In the genomic region with DNA sequence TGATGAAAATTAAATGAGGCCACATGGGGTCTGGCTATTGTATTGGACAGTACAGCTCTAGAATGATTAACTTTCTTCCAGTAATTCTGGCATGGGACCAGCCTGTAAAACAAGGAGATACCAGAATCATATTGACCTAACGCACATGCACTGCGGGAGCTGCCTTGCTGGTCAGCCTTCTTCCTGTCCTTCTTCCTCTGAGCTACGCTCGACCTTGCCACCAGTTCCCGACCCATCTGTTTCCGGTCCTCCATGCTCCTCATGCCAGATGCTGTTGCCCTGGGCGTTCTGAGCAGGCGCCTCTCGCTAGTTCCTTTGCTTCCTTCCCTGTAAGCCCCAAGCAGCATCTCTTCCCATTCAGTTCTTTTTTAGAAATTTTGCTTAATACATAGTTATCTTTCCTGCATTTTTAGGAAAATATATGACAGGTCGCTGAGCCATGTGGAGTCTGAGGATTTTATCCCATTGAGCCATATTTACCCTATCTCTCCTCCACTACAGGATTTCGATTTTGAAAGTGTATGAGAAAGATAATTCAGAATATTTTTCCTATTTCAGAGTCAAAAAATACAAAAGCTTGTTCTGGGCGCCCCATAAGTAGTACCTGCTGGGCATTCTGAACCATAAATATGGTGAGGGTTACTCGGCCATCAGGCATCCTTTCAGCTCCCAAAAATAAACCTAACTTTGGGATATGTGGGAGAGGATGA, we compare ENCODE assay signal across 8 cellular contexts. TPM values are rescaled to one million over a fixed set of nuclear protein-coding genes. Genes with fewer than 3 reads are reported as not detected.
DNase-seq lines count a peak whose midpoint lies in the region; ATAC-seq and TF ChIP-seq lines count a peak whose summit lies in the region.

No MANE protein-coding gene starts in this region.

- no peak for TF ChIP-seq CTCF in esophagus muscularis mucosa (IDR thresholded peaks at IDR 0.05)
- no peak for TF ChIP-seq CTCF in neural crest cell (conservative IDR thresholded peaks at IDR 0.05)

- no peak for TF ChIP-seq POLR2A in esophagus muscularis mucosa (IDR thresholded peaks at IDR 0.05; ENCODE audit: low read depth)

- intact Hi-C loops in esophagus muscularis mucosa (cut with DNase I), result no loop called here

- H3K9me3 Mint-ChIP-seq in CD4-positive, CD25-positive, alpha-beta regulatory T cell, result peaks cover 0 to 2% (median 0%) of the 10 kb centered on the region in 7 donors
- H3K9me3 Mint-ChIP-seq in neural crest cell, result no peaks in the 10 kb centered on the region

- H3K4me3 ChIP-seq in CD4-positive, CD25-positive, alpha-beta regulatory T cell (ENCODE audit: low read depth, low read length), result peak overlapping the region; percentile 63
- peak overlapping the region; percentile 23 to 42 (median 36) for H3K4me3 ChIP-seq in esophagus muscularis mucosa

- H3K27ac Mint-ChIP-seq in CD4-positive, CD25-positive, alpha-beta regulatory T cell, result peak overlapping the region in 1 of 3 donors; percentile 33
- H3K27ac Mint-ChIP-seq in neural crest cell (ENCODE audit: unreplicated experiment), result peak overlapping the region; percentile 81

- DNase-seq in CD4-positive, CD25-positive, alpha-beta regulatory T cell, result no peak
- DNase-seq in Kasumi-1 (lab: John Stamatoyannopoulos, UW) (peak; percentile 9 to 41), esophagus muscularis mucosa (ENCODE audit: extremely low spot score) (no peak), neural crest cell (ENCODE audit: low read depth, low spot score) (no peak), NCI-H526 (lab: John Stamatoyannopoulos, UW) (no peak), SIG-M5 treated with dmso at 0.1 percent for 504 hours (lab: John Stamatoyannopoulos, UW; ENCODE audit: unreplicated experiment) (no peak), NCI-H345 treated with DMSO at 0.1 percent for 48 hours (lab: John Stamatoyannopoulos, UW; ENCODE audit: unreplicated experiment) (no peak), activated gamma-delta T cell treated with Interleukin-2 at 50 U/mL for 16 hours (no peak)

- H3K36me3 Mint-ChIP-seq in CD4-positive, CD25-positive, alpha-beta regulatory T cell, result no peaks in the 10 kb centered on the region
- H3K36me3 Mint-ChIP-seq in neural crest cell (ENCODE audit: low read depth), result peaks cover 12% of the 10 kb centered on the region

- peaks cover 22% of the 10 kb centered on the region for H3K27me3 Mint-ChIP-seq in CD4-positive, CD25-positive, alpha-beta regulatory T cell
- H3K27me3 Mint-ChIP-seq in neural crest cell (ENCODE audit: low read depth), result no peaks in the 10 kb centered on the region

- no peak for TF ChIP-seq EP300 in esophagus muscularis mucosa (IDR thresholded peaks at IDR 0.05)

- peaks cover 7% of the 10 kb centered on the region for H3K4me1 ChIP-seq in CD4-positive, CD25-positive, alpha-beta regulatory T cell (ENCODE audit: control insufficient read depth, insufficient read depth, low read length, poor library complexity, severe bottlenecking)
- H3K4me1 ChIP-seq in esophagus muscularis mucosa, result peaks cover 34 to 40% (median 36%) of the 10 kb centered on the region in 4 donors

- H3K27ac ChIP-seq in CD4-positive, CD25-positive, alpha-beta regulatory T cell (ENCODE audit: insufficient read depth, low read length, poor library complexity, severe bottlenecking), result no peak overlapping the region
- H3K27ac ChIP-seq in esophagus muscularis mucosa (replicated peaks in 1 of 4), result peak overlapping the region; percentile 23 to 73 (median 50)

- H3K27me3 ChIP-seq in CD4-positive, CD25-positive, alpha-beta regulatory T cell (ENCODE audit: control insufficient read depth, insufficient read depth, low read length), result peaks cover 5% of the 10 kb centered on the region
- H3K27me3 ChIP-seq in esophagus muscularis mucosa, result no peaks in the 10 kb centered on the region

- H3K9me3 ChIP-seq in CD4-positive, CD25-positive, alpha-beta regulatory T cell (ENCODE audit: control insufficient read depth in 2 of 2, low read length in 2 of 2), result no peaks in the 10 kb centered on the region
- H3K9me3 ChIP-seq in esophagus muscularis mucosa, result no peaks in the 10 kb centered on the region

- 65% methylated on average over 13 of the region's 13 CpGs for WGBS in esophagus muscularis mucosa

- H3K36me3 ChIP-seq in CD4-positive, CD25-positive, alpha-beta regulatory T cell (ENCODE audit: control insufficient read depth, insufficient read depth, low read length), result no peaks in the 10 kb centered on the region
- H3K36me3 ChIP-seq in esophagus muscularis mucosa, result no peaks in the 10 kb centered on the region

- peaks cover 0 to 31% (median 15%) of the 10 kb centered on the region in 4 donors for H3K4me1 Mint-ChIP-seq in CD4-positive, CD25-positive, alpha-beta regulatory T cell
- H3K4me1 Mint-ChIP-seq in neural crest cell, result peaks cover 45% of the 10 kb centered on the region

- no peak for ATAC-seq in CD4-positive, CD25-positive, alpha-beta regulatory T cell (ENCODE audit: low read depth in 2 of 2)

- H3K4me3 Mint-ChIP-seq in CD4-positive, CD25-positive, alpha-beta regulatory T cell, result peak overlapping the region in 2 of 4 donors; percentile 38 to 60
- H3K4me3 Mint-ChIP-seq in neural crest cell, result peak overlapping the region; percentile 27

RNA-seq across cellular contexts. Expression of gene TNFRSF19, which starts 38.6 kb away (rescaled TPM):
- total RNA-seq in CD4-positive, CD25-positive, alpha-beta regulatory T cell, result 1.4 TPM
- 1 to 10 TPM; 1.3 to 5.6 (median 2.2) TPM for polyA plus RNA-seq in CD4-positive, CD25-positive, alpha-beta regulatory T cell
- 1 to 10 TPM; 3.2 to 5.6 (median 5.0) TPM for total RNA-seq in esophagus muscularis mucosa
- 74.8 and 76.1 TPM in 2 replicates for total RNA-seq in neural crest cell

Comparison
In these comparisons a context has a peak if more than half of its experiments do, and no peak if none do; other contexts are left out.
1. DNase-seq: peak in Kasumi-1 (2 of 2); none in CD4-positive, CD25-positive, alpha-beta regulatory T cell (0 of 3), esophagus muscularis mucosa (single experiment), neural crest cell (single experiment), NCI-H526 (0 of 2), SIG-M5 treated with dmso at 0.1 percent for 504 hours (single experiment), NCI-H345 treated with DMSO at 0.1 percent for 48 hours (single experiment) and activated gamma-delta T cell treated with Interleukin-2 at 50 U/mL for 16 hours (single experiment).
2. RNA of gene TNFRSF19, which starts 38.6 kb away (total RNA-seq): 74.8 to 76.1 TPM in neural crest cell; 3.2 to 5.6 TPM in esophagus muscularis mucosa and 1.4 TPM in CD4-positive, CD25-positive, alpha-beta regulatory T cell (single experiment); every median in the first group is over 10 times any median in the second.